Comparison of ENCODE assay signal across 8 cellular contexts in genomic region chr10:3805791-3806381, GRCh38. TPM values are rescaled to one million over a fixed set of nuclear protein-coding genes. Genes with fewer than 3 reads are reported as not detected.
A peak's percentile ranks its signal among the peaks of the same experiment; 100 is the strongest.
DNase-seq lines count a peak whose midpoint lies in the region; ATAC-seq and TF ChIP-seq lines count a peak whose summit lies in the region.

No MANE protein-coding gene starts in this region.

- no peak for TF ChIP-seq CTCF in body of pancreas (IDR thresholded peaks at IDR 0.05)
- no peak for TF ChIP-seq CTCF in lower lobe of right lung (IDR thresholded peaks at IDR 0.05)
- no peak for TF ChIP-seq CTCF in uterus (IDR thresholded peaks at IDR 0.05)

- CTCF ChIA-PET in T-cell (lab: Charles Lee) = interaction anchor here in 1 of 2 donors (0.9 kb wide), 1 partner anchor 22 kb away, joined by 3 read pairs; no protein-coding TSS in a partner anchor

- no peaks in the 10 kb centered on the region for H3K9me3 ChIP-seq in body of pancreas
- H3K9me3 ChIP-seq in lower lobe of right lung = no peaks in the 10 kb centered on the region
- H3K9me3 ChIP-seq in uterus = no peaks in the 10 kb centered on the region

- H3K4me1 ChIP-seq in body of pancreas (peaks cover 70% of the 10 kb centered on the region), lower lobe of right lung (peaks cover 73% of the 10 kb centered on the region), uterus (peaks cover 0 to 3% of the 10 kb centered on the region in 2 donors)

- H3K4me1 Mint-ChIP-seq in T-cell = peaks cover 5 to 76% (median 65%) of the 10 kb centered on the region in 3 donors

- H3K27me3 Mint-ChIP-seq in T-cell = no peaks in the 10 kb centered on the region

- H3K27ac Mint-ChIP-seq in T-cell = no peak overlapping the region

- H3K4me3 Mint-ChIP-seq in T-cell = peak overlapping the region; percentile 39 to 75 (median 70)

- ATAC-seq in GM19452 (IDR thresholded peaks at IDR 0.05; ENCODE audit: unreplicated experiment) (peak; percentile 38), T-cell (replicated peaks in 1 of 4) (peak in 3 of 4 experiments; percentile 16 to 19 (median 17)), body of pancreas (no peak), lower lobe of right lung (no peak), GM18517 (IDR thresholded peaks at IDR 0.05; ENCODE audit: unreplicated experiment) (no peak)

- no peaks in the 10 kb centered on the region for H3K27me3 ChIP-seq in body of pancreas
- no peaks in the 10 kb centered on the region for H3K27me3 ChIP-seq in lower lobe of right lung (ENCODE audit: low read depth)
- H3K27me3 ChIP-seq in uterus = no peaks in the 10 kb centered on the region

- H3K36me3 ChIP-seq in body of pancreas (replicated peaks in 1 of 2; ENCODE audit: insufficient read depth in 1 of 2, low read depth in 2 of 2) (no peaks in the 10 kb centered on the region), lower lobe of right lung (no peaks in the 10 kb centered on the region), uterus (no peaks in the 10 kb centered on the region)

- no peaks in the 10 kb centered on the region for H3K9me3 Mint-ChIP-seq in T-cell

- TF ChIP-seq POLR2A in body of pancreas (IDR thresholded peaks at IDR 0.05) = no peak
- TF ChIP-seq POLR2A in uterus (IDR thresholded peaks at IDR 0.05) = no peak

- intact Hi-C loops in body of pancreas (cut with DNase I) = no loop called here
- intact Hi-C loops in lower lobe of right lung (cut with DNase I) = no loop called here
- intact Hi-C loops in uterus (cut with DNase I; ENCODE audit: low total_unique reads) = no loop called here

- WGBS in body of pancreas, 2 donors = 69 to 82% methylated on average over 8 of the region's 8 CpGs

- H3K36me3 Mint-ChIP-seq in T-cell = no peaks in the 10 kb centered on the region

- H3K4me3 ChIP-seq in body of pancreas = no peak overlapping the region
- no peak overlapping the region for H3K4me3 ChIP-seq in lower lobe of right lung
- no peak overlapping the region for H3K4me3 ChIP-seq in uterus

- DNase-seq in AG08395 (ENCODE audit: low spot score) = peak; percentile 66
- peak; percentile 61 for DNase-seq in HS-5 (ENCODE audit: low read depth)
- DNase-seq in T-cell = peak in 12 of 34 experiments; percentile 12 to 61 (median 31)
- peak in 3 of 4 donors; percentile 23 to 60 (median 29) for DNase-seq in body of pancreas
- no peak for DNase-seq in lower lobe of right lung
- DNase-seq in uterus = peak; percentile 52 to 70

- POLR2A ChIA-PET in T-cell (lab: Charles Lee) = interaction anchor here (0.6 to 8.8 kb wide), 13 partner anchors 21 to 326 kb away, joined by 3 to 240 read pairs (median 4); partner anchors contain the start of gene KLF6 (in 2 of the 2)

- H3K27ac ChIP-seq in body of pancreas (peak overlapping the region; percentile 39 to 100 (median 99)), lower lobe of right lung (peak overlapping the region; percentile 89), uterus (peak overlapping the region; percentile 77 to 92)

RNA-seq across cellular contexts. Expression of gene KLF6, which starts 20.9 kb away (rescaled TPM):
- 1,000 to 10,000 TPM in 1 of 5 donors, 100 to 1,000 TPM in 4; 285 to 1,180 (median 400) TPM for total RNA-seq in T-cell
- total RNA-seq in body of pancreas = 100 to 1,000 TPM in 1 of 2 donors, 10 to 100 TPM in 1; 92.1 to 294 TPM
- total RNA-seq in lower lobe of right lung = 242 TPM
- 100 to 1,000 TPM in 2 of 4 donors, 10 to 100 TPM in 2; 47.9 to 128 (median 87.4) TPM for total RNA-seq in uterus

Comparison
In these comparisons a context has a peak if more than half of its experiments do, and no peak if none do; other contexts are left out.
1. ATAC-seq: peak in GM19452 (single experiment) and T-cell (3 of 4); none in body of pancreas (single experiment), lower lobe of right lung (0 of 2) and GM18517 (single experiment).
2. Peak in every context shown above with its lines, with median percentiles within 50 percentile points of each other: H3K27ac ChIP-seq.